In genomic region chr12:28144532-28144931, GRCh38 we compare ENCODE assay signal across 7 cellular contexts.
"Had no signal": no experiment of that assay in that cellular context is flagged by ENCODE, and none has a peak within 500 bp of the region (broad histone marks: within the 10 kb centered on the region; RNA-seq: fewer than 3 reads in every experiment).

No MANE protein-coding gene starts in this region.

- H3K4me3 Mint-ChIP-seq: IgD-negative memory B cell had no signal

- H3K9ac ChIP-seq: KMS-11 had no signal

- H3K27ac Mint-ChIP-seq: IgD-negative memory B cell had no signal

- FAIRE-seq: HepG2 had no signal

- H3K27ac ChIP-seq: HL-60, KMS-11 had no signal

- DNase-seq: IMR-90, KBM-7, KG1 had no signal

- H3K4me1 Mint-ChIP-seq: IgD-negative memory B cell had no signal

- H3K27me3 Mint-ChIP-seq: IgD-negative memory B cell had no signal

- H3K4me2 ChIP-seq: KMS-11 had no signal

- ATAC-seq: HepG2 had no signal
